2 cellular contexts compared by ENCODE assay signal in the genomic region with DNA sequence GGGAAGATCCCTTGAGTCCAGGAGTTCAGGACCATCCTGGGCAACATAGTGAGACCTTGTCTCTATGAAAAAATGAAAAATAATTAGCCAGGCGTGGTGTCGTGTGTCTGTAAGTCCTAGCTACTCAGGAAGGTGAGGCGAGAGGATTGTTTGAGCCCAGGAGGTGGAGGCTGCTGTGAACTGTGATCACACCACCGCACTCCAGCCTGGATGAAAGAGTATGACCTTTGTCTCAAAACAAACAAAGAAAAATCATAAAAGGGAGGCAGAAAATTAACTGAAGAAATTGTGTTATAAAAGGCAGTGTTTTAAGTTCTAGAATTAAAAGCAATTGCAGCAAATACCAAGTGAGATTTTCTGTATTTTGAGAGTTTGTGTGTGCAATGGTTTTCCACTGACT.
TF ChIP-seq lines count a peak whose summit lies in the region.

No MANE protein-coding gene starts in this region.

TF ChIP-seq in GM23338, 12 proteins besides CTCF, POLR2A, EP300 and RAD21 (continues in another document):
- TF ChIP-seq EZH2 (IDR thresholded peaks at IDR 0.05; ENCODE audit: low read depth, unreplicated experiment), result no peak
- TF ChIP-seq EZH2phosphoT487 (IDR thresholded peaks at IDR 0.05; ENCODE audit: unreplicated experiment), result no peak
- no peak for TF ChIP-seq POLR2AphosphoS5 (IDR thresholded peaks at IDR 0.05; ENCODE audit: low read depth)
- TF ChIP-seq, protein P1, sequence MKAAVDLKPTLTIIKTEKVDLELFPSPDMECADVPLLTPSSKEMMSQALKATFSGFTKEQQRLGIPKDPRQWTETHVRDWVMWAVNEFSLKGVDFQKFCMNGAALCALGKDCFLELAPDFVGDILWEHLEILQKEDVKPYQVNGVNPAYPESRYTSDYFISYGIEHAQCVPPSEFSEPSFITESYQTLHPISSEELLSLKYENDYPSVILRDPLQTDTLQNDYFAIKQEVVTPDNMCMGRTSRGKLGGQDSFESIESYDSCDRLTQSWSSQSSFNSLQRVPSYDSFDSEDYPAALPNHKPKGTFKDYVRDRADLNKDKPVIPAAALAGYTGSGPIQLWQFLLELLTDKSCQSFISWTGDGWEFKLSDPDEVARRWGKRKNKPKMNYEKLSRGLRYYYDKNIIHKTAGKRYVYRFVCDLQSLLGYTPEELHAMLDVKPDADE (IDR thresholded peaks at IDR 0.05), result no peak
- no peak for TF ChIP-seq NANOG (IDR thresholded peaks at IDR 0.05; ENCODE audit: borderline replicate concordance)
- TF ChIP-seq ZNF114 (CRISPR knock-in tag; IDR thresholded peaks at IDR 0.05), result no peak
- TF ChIP-seq, protein P2, sequence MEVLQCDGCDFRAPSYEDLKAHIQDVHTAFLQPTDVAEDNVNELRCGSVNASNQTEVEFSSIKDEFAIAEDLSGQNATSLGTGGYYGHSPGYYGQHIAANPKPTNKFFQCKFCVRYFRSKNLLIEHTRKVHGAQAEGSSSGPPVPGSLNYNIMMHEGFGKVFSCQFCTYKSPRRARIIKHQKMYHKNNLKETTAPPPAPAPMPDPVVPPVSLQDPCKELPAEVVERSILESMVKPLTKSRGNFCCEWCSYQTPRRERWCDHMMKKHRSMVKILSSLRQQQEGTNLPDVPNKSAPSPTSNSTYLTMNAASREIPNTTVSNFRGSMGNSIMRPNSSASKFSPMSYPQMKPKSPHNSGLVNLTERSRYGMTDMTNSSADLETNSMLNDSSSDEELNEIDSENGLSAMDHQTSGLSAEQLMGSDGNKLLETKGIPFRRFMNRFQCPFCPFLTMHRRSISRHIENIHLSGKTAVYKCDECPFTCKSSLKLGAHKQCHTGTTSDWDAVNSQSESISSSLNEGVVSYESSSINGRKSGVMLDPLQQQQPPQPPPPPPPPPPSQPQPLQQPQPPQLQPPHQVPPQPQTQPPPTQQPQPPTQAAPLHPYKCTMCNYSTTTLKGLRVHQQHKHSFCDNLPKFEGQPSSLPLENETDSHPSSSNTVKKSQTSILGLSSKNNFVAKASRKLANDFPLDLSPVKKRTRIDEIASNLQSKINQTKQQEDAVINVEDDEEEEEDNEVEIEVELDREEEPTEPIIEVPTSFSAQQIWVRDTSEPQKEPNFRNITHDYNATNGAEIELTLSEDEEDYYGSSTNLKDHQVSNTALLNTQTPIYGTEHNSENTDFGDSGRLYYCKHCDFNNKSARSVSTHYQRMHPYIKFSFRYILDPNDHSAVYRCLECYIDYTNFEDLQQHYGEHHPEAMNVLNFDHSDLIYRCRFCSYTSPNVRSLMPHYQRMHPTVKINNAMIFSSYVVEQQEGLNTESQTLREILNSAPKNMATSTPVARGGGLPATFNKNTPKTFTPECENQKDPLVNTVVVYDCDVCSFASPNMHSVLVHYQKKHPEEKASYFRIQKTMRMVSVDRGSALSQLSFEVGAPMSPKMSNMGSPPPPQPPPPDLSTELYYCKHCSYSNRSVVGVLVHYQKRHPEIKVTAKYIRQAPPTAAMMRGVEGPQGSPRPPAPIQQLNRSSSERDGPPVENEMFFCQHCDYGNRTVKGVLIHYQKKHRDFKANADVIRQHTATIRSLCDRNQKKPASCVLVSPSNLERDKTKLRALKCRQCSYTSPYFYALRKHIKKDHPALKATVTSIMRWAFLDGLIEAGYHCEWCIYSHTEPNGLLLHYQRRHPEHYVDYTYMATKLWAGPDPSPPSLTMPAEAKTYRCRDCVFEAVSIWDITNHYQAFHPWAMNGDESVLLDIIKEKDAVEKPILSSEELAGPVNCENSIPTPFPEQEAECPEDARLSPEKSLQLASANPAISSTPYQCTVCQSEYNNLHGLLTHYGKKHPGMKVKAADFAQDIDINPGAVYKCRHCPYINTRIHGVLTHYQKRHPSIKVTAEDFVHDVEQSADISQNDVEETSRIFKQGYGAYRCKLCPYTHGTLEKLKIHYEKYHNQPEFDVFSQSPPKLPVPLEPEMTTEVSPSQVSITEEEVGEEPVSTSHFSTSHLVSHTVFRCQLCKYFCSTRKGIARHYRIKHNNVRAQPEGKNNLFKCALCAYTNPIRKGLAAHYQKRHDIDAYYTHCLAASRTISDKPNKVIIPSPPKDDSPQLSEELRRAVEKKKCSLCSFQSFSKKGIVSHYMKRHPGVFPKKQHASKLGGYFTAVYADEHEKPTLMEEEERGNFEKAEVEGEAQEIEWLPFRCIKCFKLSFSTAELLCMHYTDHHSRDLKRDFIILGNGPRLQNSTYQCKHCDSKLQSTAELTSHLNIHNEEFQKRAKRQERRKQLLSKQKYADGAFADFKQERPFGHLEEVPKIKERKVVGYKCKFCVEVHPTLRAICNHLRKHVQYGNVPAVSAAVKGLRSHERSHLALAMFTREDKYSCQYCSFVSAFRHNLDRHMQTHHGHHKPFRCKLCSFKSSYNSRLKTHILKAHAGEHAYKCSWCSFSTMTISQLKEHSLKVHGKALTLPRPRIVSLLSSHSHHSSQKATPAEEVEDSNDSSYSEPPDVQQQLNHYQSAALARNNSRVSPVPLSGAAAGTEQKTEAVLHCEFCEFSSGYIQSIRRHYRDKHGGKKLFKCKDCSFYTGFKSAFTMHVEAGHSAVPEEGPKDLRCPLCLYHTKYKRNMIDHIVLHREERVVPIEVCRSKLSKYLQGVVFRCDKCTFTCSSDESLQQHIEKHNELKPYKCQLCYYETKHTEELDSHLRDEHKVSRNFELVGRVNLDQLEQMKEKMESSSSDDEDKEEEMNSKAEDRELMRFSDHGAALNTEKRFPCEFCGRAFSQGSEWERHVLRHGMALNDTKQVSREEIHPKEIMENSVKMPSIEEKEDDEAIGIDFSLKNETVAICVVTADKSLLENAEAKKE (CRISPR knock-in tag; IDR thresholded peaks at IDR 0.05), result no peak
- no peak for TF ChIP-seq JUNB (IDR thresholded peaks at IDR 0.05; ENCODE audit: unreplicated experiment)
- TF ChIP-seq CREB1 (CRISPR knock-in tag; IDR thresholded peaks at IDR 0.05; ENCODE audit: low read depth), result no peak
- TF ChIP-seq ZNF331 (CRISPR knock-in tag; IDR thresholded peaks at IDR 0.05; ENCODE audit: low read depth), result no peak

TF ChIP-seq in H1, 55 proteins besides CTCF, POLR2A, EP300 and RAD21:
- TF ChIP-seq KDM4A (IDR thresholded peaks at IDR 0.05; ENCODE audit: low read depth, low read length, severe bottlenecking) (no peak), CEBPB (IDR thresholded peaks at IDR 0.05; ENCODE audit: low read depth, low read length) (no peak), SP1 (IDR thresholded peaks at IDR 0.05; ENCODE audit: low read depth, low read length) (no peak), EGR1 (IDR thresholded peaks at IDR 0.05; ENCODE audit: borderline replicate concordance, low read depth, low read length) (no peak), SAP30 (IDR thresholded peaks at IDR 0.05; ENCODE audit: insufficient read depth, insufficient replicate concordance, low read length) (no peak), CHD2 (IDR thresholded peaks at IDR 0.05; ENCODE audit: low read length) (no peak), TBP (IDR thresholded peaks at IDR 0.05; ENCODE audit: low read depth, low read length) (no peak), NRF1 (IDR thresholded peaks at IDR 0.05; ENCODE audit: low read depth, low read length) (no peak), BCL11A (IDR thresholded peaks at IDR 0.05; ENCODE audit: low read depth in 2 of 2, low read length in 2 of 2) (no peak), CBX8 (IDR thresholded peaks at IDR 0.05; ENCODE audit: borderline replicate concordance, low read depth, low read length) (no peak), RFX5 (IDR thresholded peaks at IDR 0.05; ENCODE audit: borderline replicate concordance, low read depth, low read length) (no peak), FOSL1 (IDR thresholded peaks at IDR 0.05; ENCODE audit: insufficient read depth, low read depth, low read length) (no peak), TEAD4 (IDR thresholded peaks at IDR 0.05; ENCODE audit: low read depth, low read length) (no peak), RNF2 (IDR thresholded peaks at IDR 0.05; ENCODE audit: borderline replicate concordance, low read depth, low read length, missing control alignments, poor library complexity, severe bottlenecking) (no peak)
- TF ChIP-seq, protein P3, sequence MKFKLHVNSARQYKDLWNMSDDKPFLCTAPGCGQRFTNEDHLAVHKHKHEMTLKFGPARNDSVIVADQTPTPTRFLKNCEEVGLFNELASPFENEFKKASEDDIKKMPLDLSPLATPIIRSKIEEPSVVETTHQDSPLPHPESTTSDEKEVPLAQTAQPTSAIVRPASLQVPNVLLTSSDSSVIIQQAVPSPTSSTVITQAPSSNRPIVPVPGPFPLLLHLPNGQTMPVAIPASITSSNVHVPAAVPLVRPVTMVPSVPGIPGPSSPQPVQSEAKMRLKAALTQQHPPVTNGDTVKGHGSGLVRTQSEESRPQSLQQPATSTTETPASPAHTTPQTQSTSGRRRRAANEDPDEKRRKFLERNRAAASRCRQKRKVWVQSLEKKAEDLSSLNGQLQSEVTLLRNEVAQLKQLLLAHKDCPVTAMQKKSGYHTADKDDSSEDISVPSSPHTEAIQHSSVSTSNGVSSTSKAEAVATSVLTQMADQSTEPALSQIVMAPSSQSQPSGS (IDR thresholded peaks at IDR 0.05; ENCODE audit: low read length), result no peak
